In the genomic region with DNA sequence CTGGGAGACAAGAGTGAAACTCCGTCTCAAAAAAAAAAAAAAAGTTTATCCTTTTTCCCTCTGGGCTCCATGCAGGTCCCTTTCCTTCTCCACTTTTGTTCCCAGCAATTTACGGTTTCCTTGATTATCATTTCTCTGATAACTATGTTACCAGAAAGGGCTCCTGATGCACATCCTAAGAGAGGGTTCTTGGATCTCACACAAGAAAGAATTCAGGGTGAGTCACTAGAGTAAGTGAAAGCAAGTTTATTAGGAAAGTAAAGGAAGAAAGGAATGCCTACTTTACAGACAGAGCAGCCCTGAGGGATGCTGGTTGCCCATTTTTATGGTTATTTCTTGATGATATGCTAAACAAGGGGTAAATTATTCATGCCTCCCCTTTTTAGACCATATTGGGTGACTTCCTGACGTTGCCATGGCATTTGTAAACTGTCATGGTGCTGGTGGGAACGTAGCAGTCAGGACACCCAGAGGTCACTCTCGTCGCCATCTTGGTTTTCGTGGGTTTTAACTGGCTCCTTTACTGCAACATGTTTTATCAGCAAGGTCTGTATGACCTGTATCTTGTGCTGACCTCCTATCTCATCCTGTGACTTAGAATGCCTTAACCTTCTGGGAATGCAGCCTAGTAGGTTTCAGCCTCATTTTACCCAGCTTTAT, we compare ENCODE assay signal across 14 cellular contexts. TPM values are rescaled to one million over a fixed set of nuclear protein-coding genes. Genes with fewer than 3 reads are reported as not detected.
DNase-seq lines count a peak whose midpoint lies in the region; TF ChIP-seq lines count a peak whose summit lies in the region.
"Had no signal": no experiment of that assay in that cellular context is flagged by ENCODE, and none has a peak within 500 bp of the region (broad histone marks: within the 10 kb centered on the region; RNA-seq: fewer than 3 reads in every experiment).

No MANE protein-coding gene starts in this region.

- peak overlapping the region; percentile 8 for H2BK5ac ChIP-seq in trophoblast cell (ENCODE audit: low read depth, low read length, poor library complexity)

- H3K27ac Mint-ChIP-seq in endodermal cell (no peak overlapping the region), immature natural killer cell (no peak overlapping the region)

- H4K8ac ChIP-seq in trophoblast cell (ENCODE audit: low read depth, low read length) = no peak overlapping the region

- no peak overlapping the region for H3K27ac ChIP-seq in endodermal cell (ENCODE audit: low read depth, low read length)
- peak overlapping the region; percentile 57 for H3K27ac ChIP-seq in trophoblast cell (ENCODE audit: low read depth, low read length)
- H3K27ac ChIP-seq: dorsolateral prefrontal cortex, psoas muscle had no signal

- no peaks in the 10 kb centered on the region for H3K27me3 Mint-ChIP-seq in endodermal cell (ENCODE audit: insufficient read depth)
- peaks cover 2 to 3% (median 3%) of the 10 kb centered on the region in 3 donors for H3K27me3 Mint-ChIP-seq in immature natural killer cell (ENCODE audit: low read depth in 3 of 3)
- H3K27me3 Mint-ChIP-seq: naive B cell had no signal

- no peak overlapping the region for H2AFZ ChIP-seq in trophoblast cell (ENCODE audit: insufficient read depth, low read length, poor library complexity)

- no peak overlapping the region for H4K12ac ChIP-seq in trophoblast cell (ENCODE audit: low read depth, low read length)

- H3K4ac ChIP-seq in trophoblast cell (ENCODE audit: low read depth, low read length) = no peak overlapping the region

- H3K4me1 ChIP-seq in endodermal cell (ENCODE audit: control insufficient read depth, insufficient read depth, low read length) (no peaks in the 10 kb centered on the region), trophoblast cell (ENCODE audit: control insufficient read depth in 1 of 2, insufficient read depth in 2 of 2, low read length in 2 of 2) (peaks cover 8 to 12% of the 10 kb centered on the region in 2 experiments)
- H3K4me1 ChIP-seq: BE2C, psoas muscle had no signal

- no peaks in the 10 kb centered on the region for H3K9me3 Mint-ChIP-seq in endodermal cell
- H3K9me3 Mint-ChIP-seq in immature natural killer cell = no peaks in the 10 kb centered on the region
- H3K9me3 Mint-ChIP-seq: naive B cell had no signal

- H3K36me3 Mint-ChIP-seq in endodermal cell (ENCODE audit: low read depth) (no peaks in the 10 kb centered on the region), immature natural killer cell (no peaks in the 10 kb centered on the region)
- H3K36me3 Mint-ChIP-seq: naive B cell had no signal

- no peak overlapping the region for H3K4me2 ChIP-seq in trophoblast cell (ENCODE audit: low read length)

- no peaks in the 10 kb centered on the region for H3K27me3 ChIP-seq in endodermal cell (ENCODE audit: control insufficient read depth, insufficient read depth, low read length, poor library complexity, severe bottlenecking)
- H3K27me3 ChIP-seq in trophoblast cell (ENCODE audit: insufficient read depth, low read length) = no peaks in the 10 kb centered on the region
- H3K27me3 ChIP-seq: BE2C, dorsolateral prefrontal cortex had no signal

- no peak overlapping the region for H3K4me3 ChIP-seq in endodermal cell (ENCODE audit: low read length)
- H3K4me3 ChIP-seq in trophoblast cell (ENCODE audit: low read depth, low read length) = no peak overlapping the region
- H3K4me3 ChIP-seq: dorsolateral prefrontal cortex, psoas muscle had no signal

- H3K4me3 Mint-ChIP-seq in endodermal cell = no peak overlapping the region
- H3K4me3 Mint-ChIP-seq in immature natural killer cell = no peak overlapping the region
- H3K4me3 Mint-ChIP-seq: naive B cell had no signal

- H3K79me1 ChIP-seq in trophoblast cell (ENCODE audit: low read length) = peaks cover 12% of the 10 kb centered on the region

- no peak overlapping the region for H3K14ac ChIP-seq in trophoblast cell (ENCODE audit: low read length)

- H3K9me3 ChIP-seq in endodermal cell (ENCODE audit: control insufficient read depth, low read length) (no peaks in the 10 kb centered on the region), trophoblast cell (ENCODE audit: insufficient read depth, low read depth, low read length) (no peaks in the 10 kb centered on the region)
- H3K9me3 ChIP-seq: BE2C, psoas muscle had no signal

- H2AK5ac ChIP-seq in trophoblast cell (ENCODE audit: low read length) = no peak overlapping the region

- DNase-seq in ELR (ENCODE audit: low read depth) = peak; percentile 57
- peak; percentile 48 for DNase-seq in RPMI7951 (ENCODE audit: low read depth)
- peak; percentile 65 for DNase-seq in endodermal cell
- peak; percentile 82 to 92 for DNase-seq in trophoblast cell
- no peak for DNase-seq in hepatic stellate cell (ENCODE audit: low spot score)
- DNase-seq in central memory CD4-positive, alpha-beta T cell = no peak
- DNase-seq in immature natural killer cell = no peak
- DNase-seq in DMS53 treated with DMSO at 0.1 percent for 48 hours (lab: John Stamatoyannopoulos, UW; ENCODE audit: unreplicated experiment) = no peak
- DNase-seq: BE2C, dorsolateral prefrontal cortex, naive B cell, NCI-H2029, NCI-H526 treated with DMSO at 0.1 percent for 48 hours, psoas muscle had no signal

- H2BK120ac ChIP-seq in trophoblast cell (ENCODE audit: insufficient read depth, low read length, poor library complexity) = no peak overlapping the region

- H3K23ac ChIP-seq in trophoblast cell (ENCODE audit: low read length) = no peak overlapping the region

- no peak overlapping the region for H4K91ac ChIP-seq in trophoblast cell (ENCODE audit: low read depth, low read length)

- no peaks in the 10 kb centered on the region for H3K79me2 ChIP-seq in trophoblast cell (ENCODE audit: control insufficient read depth, insufficient read depth, low read length, poor library complexity)

- H3K4me1 Mint-ChIP-seq in endodermal cell (no peaks in the 10 kb centered on the region), immature natural killer cell (no peaks in the 10 kb centered on the region)

- no peak overlapping the region for H3K18ac ChIP-seq in trophoblast cell (ENCODE audit: low read length)

- 74 to 88% methylated on average over 6 to 7 of the region's 7 CpGs for WGBS in endodermal cell (ENCODE audit: insufficient coverage in 1 of 2, insufficient read length in 1 of 2), 2 experiments
- WGBS in trophoblast cell (ENCODE audit: extremely low coverage, insufficient coverage, insufficient read length) = no CpG with 5 or more reads among the region's 7 CpGs

- TF ChIP-seq CTCF in endodermal cell (conservative IDR thresholded peaks at IDR 0.05) = no peak

- H3K36me3 ChIP-seq in endodermal cell (ENCODE audit: control insufficient read depth, insufficient read depth, low read length) (no peaks in the 10 kb centered on the region), trophoblast cell (ENCODE audit: control insufficient read depth in 1 of 2, insufficient read depth in 2 of 2, low read length in 2 of 2) (no peaks in the 10 kb centered on the region)
- H3K36me3 ChIP-seq: BE2C had no signal

- peak overlapping the region; percentile 28 for H2BK12ac ChIP-seq in trophoblast cell (ENCODE audit: low read length)

- H3K9ac ChIP-seq in endodermal cell (ENCODE audit: extremely low read depth, low read length, poor library complexity, severe bottlenecking) = no peak overlapping the region
- H3K9ac ChIP-seq in trophoblast cell (ENCODE audit: low read length) = no peak overlapping the region

RNA-seq across cellular contexts. Expression of a gene that starts 13.5 kb away (rescaled TPM):
- 94.6 and 121 TPM in 2 replicates for total RNA-seq in RPMI7951 (2014; rRNA removed; shearing (Covaris generic))
- total RNA-seq in endodermal cell = 10 to 100 TPM; 45.6 to 88.9 TPM
- 51.1 TPM for polyA plus RNA-seq in endodermal cell (2013, experiment 1 of 2)
- polyA plus RNA-seq in endodermal cell (2013, experiment 2 of 2) = 50.6 TPM
- polyA plus RNA-seq in trophoblast cell (2013) = 46.1 and 47.0 TPM in 2 replicates
- 1 to 10 TPM in 1 of 3 donors, under 1 TPM in 1, not detected in 1; 0.18 to 1.2 TPM for polyA plus RNA-seq in immature natural killer cell

Comparison
In these comparisons a context has a peak if more than half of its experiments do, and no peak if none do; other contexts are left out.
1. DNase-seq: peak in ELR (single experiment), RPMI7951 (single experiment), endodermal cell (single experiment) and trophoblast cell (2 of 2); none in hepatic stellate cell (single experiment), central memory CD4-positive, alpha-beta T cell (single experiment), immature natural killer cell (0 of 3) and DMS53 treated with DMSO at 0.1 percent for 48 hours (single experiment).